In the genomic region with DNA sequence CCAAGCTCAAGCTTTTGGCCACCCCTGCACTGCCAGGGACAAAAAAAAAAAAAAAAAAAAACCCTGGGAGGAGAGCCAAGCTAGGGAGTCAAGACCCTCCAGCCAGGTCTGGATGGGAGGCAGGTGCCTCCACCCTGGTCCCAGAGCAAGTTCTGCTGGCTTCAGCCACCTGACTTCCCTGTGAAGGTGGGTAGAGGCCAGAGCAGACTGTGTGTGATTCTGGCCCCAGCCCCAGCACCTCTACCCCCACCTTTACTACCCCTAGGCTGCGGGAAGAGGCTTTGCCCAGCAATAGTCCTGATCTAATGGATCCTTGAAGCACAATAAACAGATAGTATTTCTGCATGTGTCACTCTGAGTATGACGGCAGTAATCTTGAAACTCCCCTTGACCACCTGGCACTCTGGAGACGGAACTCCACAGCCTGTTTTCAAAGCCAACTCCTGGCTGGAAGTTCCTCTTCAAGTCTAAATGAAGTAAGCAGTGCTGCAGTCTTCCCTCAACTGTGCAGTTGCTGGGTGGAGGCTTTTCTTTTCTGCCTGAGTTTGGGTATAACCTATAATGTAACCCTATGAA, we compare ENCODE assay signal across 12 cellular contexts. TPM values are rescaled to one million over a fixed set of nuclear protein-coding genes. Genes with fewer than 3 reads are reported as not detected.
DNase-seq lines count a peak whose midpoint lies in the region; ATAC-seq, FAIRE-seq and TF ChIP-seq lines count a peak whose summit lies in the region.
"Had no signal": no experiment of that assay in that cellular context is flagged by ENCODE, and none has a peak within 500 bp of the region (broad histone marks: within the 10 kb centered on the region; RNA-seq: fewer than 3 reads in every experiment).

No MANE protein-coding gene starts in this region.

- no peak overlapping the region for H2BK120ac ChIP-seq in mesenchymal stem cell (ENCODE audit: low read depth, low read length)
- H2BK120ac ChIP-seq in trophoblast cell (ENCODE audit: insufficient read depth, low read length, poor library complexity): no peak overlapping the region

- FAIRE-seq in A549 (lab: Jason Lieb, UNC) (no peak), astrocyte (lab: Jason Lieb, UNC) (no peak)
- FAIRE-seq: H54 had no signal

- H2BK12ac ChIP-seq in mesenchymal stem cell (ENCODE audit: low read length in 2 of 2) (no peak overlapping the region), trophoblast cell (ENCODE audit: low read length) (no peak overlapping the region)

- WGBS in A549 (ENCODE audit: missing lambda C conversion rate): 71% methylated on average over 2 of the region's 3 CpGs
- WGBS in mesenchymal stem cell: 82% methylated on average over 3 of the region's 3 CpGs
- WGBS in trophoblast cell (ENCODE audit: extremely low coverage, insufficient coverage, insufficient read length): no CpG with 5 or more reads among the region's 3 CpGs

- H2BK5ac ChIP-seq in mesenchymal stem cell (ENCODE audit: low read depth, low read length, poor library complexity, severe bottlenecking): no peak overlapping the region
- no peak overlapping the region for H2BK5ac ChIP-seq in trophoblast cell (ENCODE audit: low read depth, low read length, poor library complexity)

- no peaks in the 10 kb centered on the region for H3K36me3 Mint-ChIP-seq in astrocyte (ENCODE audit: low read depth, unreplicated experiment)
- H3K36me3 Mint-ChIP-seq: brain; CD4-positive, alpha-beta memory T cell had no signal

- H2AFZ ChIP-seq in astrocyte (ENCODE audit: low read depth, low read length) (no peak overlapping the region), mesenchymal stem cell (ENCODE audit: low read depth, low read length) (no peak overlapping the region), trophoblast cell (ENCODE audit: insufficient read depth, low read length, poor library complexity) (no peak overlapping the region)

- no peaks in the 10 kb centered on the region for H4K20me1 ChIP-seq in astrocyte (ENCODE audit: insufficient read depth, low read length)

- no peak overlapping the region for H3K14ac ChIP-seq in mesenchymal stem cell (ENCODE audit: low read length in 2 of 2)
- H3K14ac ChIP-seq in trophoblast cell (ENCODE audit: low read length): no peak overlapping the region

- H3K9ac ChIP-seq in astrocyte (ENCODE audit: low read length): peak overlapping the region; percentile 49
- peak overlapping the region; percentile 72 for H3K9ac ChIP-seq in mesenchymal stem cell (ENCODE audit: low read length)
- no peak overlapping the region for H3K9ac ChIP-seq in trophoblast cell (ENCODE audit: low read length)

- POLR2A ChIA-PET in A549 (lab: Yijun Ruan, JAX): interaction anchor here (1.3 to 1.4 kb wide), 5 partner anchors 10 to 244 kb away, joined by 4 to 8 read pairs (median 6); a partner anchor contains a TSS

- no peak for TF ChIP-seq POLR2A in A549 (IDR thresholded peaks at IDR 0.05; ENCODE audit: low read length)

- H3K4me1 ChIP-seq in A549: peaks cover 36% of the 10 kb centered on the region
- peaks cover 4% of the 10 kb centered on the region for H3K4me1 ChIP-seq in astrocyte (ENCODE audit: insufficient read depth, low read length)
- peaks cover 36% of the 10 kb centered on the region for H3K4me1 ChIP-seq in mesenchymal stem cell (ENCODE audit: control insufficient read depth, insufficient read depth, low read depth, low read length)
- peaks cover 0 to 3% of the 10 kb centered on the region in 2 experiments for H3K4me1 ChIP-seq in trophoblast cell (ENCODE audit: control insufficient read depth in 1 of 2, insufficient read depth in 2 of 2, low read length in 2 of 2)

- H3K27ac Mint-ChIP-seq in astrocyte (ENCODE audit: unreplicated experiment): no peak overlapping the region

- peaks cover 1% of the 10 kb centered on the region for H3K9me3 Mint-ChIP-seq in astrocyte (ENCODE audit: unreplicated experiment)
- H3K9me3 Mint-ChIP-seq: brain; CD4-positive, alpha-beta memory T cell; nephron had no signal

- TF ChIP-seq CTCF in A549 (IDR thresholded peaks at IDR 0.05): no peak
- no peak for TF ChIP-seq CTCF in astrocyte (IDR thresholded peaks at IDR 0.05; ENCODE audit: insufficient read depth, low read depth, low read length)

- TF ChIP-seq RAD21 in A549 (conservative IDR thresholded peaks at IDR 0.05 in 1 of 2, IDR thresholded peaks at IDR 0.05 in 1 of 2): no peak

- H3K4me2 ChIP-seq in A549 (peak overlapping the region; percentile 98), astrocyte (ENCODE audit: low read length) (peak overlapping the region; percentile 91), mesenchymal stem cell (ENCODE audit: low read length, poor library complexity, severe bottlenecking) (peak overlapping the region; percentile 83), trophoblast cell (ENCODE audit: low read length) (no peak overlapping the region)

- H4K12ac ChIP-seq in trophoblast cell (ENCODE audit: low read depth, low read length): no peak overlapping the region

- no peaks in the 10 kb centered on the region for H3K79me1 ChIP-seq in mesenchymal stem cell (replicated peaks; ENCODE audit: low read length, poor library complexity, severe bottlenecking)
- H3K79me1 ChIP-seq in trophoblast cell (ENCODE audit: low read length): no peaks in the 10 kb centered on the region

- H3K4me3 Mint-ChIP-seq in astrocyte (ENCODE audit: unreplicated experiment): no peak overlapping the region

- no peak overlapping the region for H2AK5ac ChIP-seq in mesenchymal stem cell (ENCODE audit: low read length, severe bottlenecking)
- H2AK5ac ChIP-seq in trophoblast cell (ENCODE audit: low read length): no peak overlapping the region

- ATAC-seq in A549: no peak

- H3K23ac ChIP-seq in mesenchymal stem cell (ENCODE audit: low read length in 2 of 2) (no peak overlapping the region), trophoblast cell (ENCODE audit: low read length) (no peak overlapping the region)

- H3K4me1 Mint-ChIP-seq in astrocyte (ENCODE audit: low read depth, unreplicated experiment): peaks cover 12% of the 10 kb centered on the region

- H3K27me3 ChIP-seq in astrocyte (ENCODE audit: insufficient read depth, low read length) (no peaks in the 10 kb centered on the region), mesenchymal stem cell (ENCODE audit: control insufficient read depth in 1 of 2, insufficient read depth in 1 of 2, low read length in 2 of 2) (peaks cover 5 to 29% of the 10 kb centered on the region in 2 experiments), trophoblast cell (ENCODE audit: insufficient read depth, low read length) (no peaks in the 10 kb centered on the region)

- no peak overlapping the region for H4K91ac ChIP-seq in mesenchymal stem cell (ENCODE audit: low read length)
- no peak overlapping the region for H4K91ac ChIP-seq in trophoblast cell (ENCODE audit: low read depth, low read length)

- H2BK15ac ChIP-seq in mesenchymal stem cell (ENCODE audit: low read depth, poor library complexity, severe bottlenecking): no peak overlapping the region

- H3K9me3 ChIP-seq in A549 (no peaks in the 10 kb centered on the region), astrocyte (ENCODE audit: insufficient read depth, low read depth, low read length) (no peaks in the 10 kb centered on the region), mesenchymal stem cell (ENCODE audit: control insufficient read depth, low read length) (no peaks in the 10 kb centered on the region), trophoblast cell (ENCODE audit: insufficient read depth, low read depth, low read length) (peaks cover 3% of the 10 kb centered on the region)

- peak overlapping the region; percentile 81 to 90 for H3K27ac ChIP-seq in A549
- H3K27ac ChIP-seq in astrocyte (ENCODE audit: low read depth, low read length): no peak overlapping the region
- H3K27ac ChIP-seq in mesenchymal stem cell (ENCODE audit: low read length, poor library complexity, severe bottlenecking): no peak overlapping the region
- no peak overlapping the region for H3K27ac ChIP-seq in trophoblast cell (ENCODE audit: low read depth, low read length)

- H3K79me2 ChIP-seq in astrocyte (ENCODE audit: insufficient read depth, low read length): no peaks in the 10 kb centered on the region
- H3K79me2 ChIP-seq in trophoblast cell (ENCODE audit: control insufficient read depth, insufficient read depth, low read length, poor library complexity): no peaks in the 10 kb centered on the region

- H4K8ac ChIP-seq in mesenchymal stem cell (ENCODE audit: low read length) (no peak overlapping the region), trophoblast cell (ENCODE audit: low read depth, low read length) (no peak overlapping the region)

- no peak overlapping the region for H3K4ac ChIP-seq in mesenchymal stem cell (ENCODE audit: low read depth in 1 of 2, low read length in 2 of 2)
- H3K4ac ChIP-seq in trophoblast cell (ENCODE audit: low read depth, low read length): no peak overlapping the region

- H3K4me3 ChIP-seq in A549 (peak overlapping the region; percentile 46; the same call in 2 of the 3 replicates), astrocyte (ENCODE audit: insufficient read depth, low read depth, low read length) (no peak overlapping the region), mesenchymal stem cell (ENCODE audit: insufficient read depth in 1 of 2, low read depth in 1 of 2, low read length in 2 of 2) (peak overlapping the region in 1 of 2 experiments; percentile 79), trophoblast cell (ENCODE audit: low read depth, low read length) (no peak overlapping the region)

- CTCF ChIA-PET in A549 (lab: Yijun Ruan, JAX): interaction anchor here (0.5 to 9.1 kb wide), 17 partner anchors 12 to 550 kb away, joined by 3 to 142 read pairs (median 6); a partner anchor contains a TSS

- DNase-seq in A549 (ENCODE audit: low read depth in 1 of 2, low spot score in 1 of 2) (no peak), DMS79 (lab: John Stamatoyannopoulos, UW) (peak; percentile 53), astrocyte (ENCODE audit: low read depth) (no peak), mesenchymal stem cell (no peak), T1000 (lab: John Stamatoyannopoulos, UW) (no peak), trophoblast cell (no peak)
- DNase-seq in stimulated activated CD4-positive, alpha-beta T cell treated with anti-CD3 and anti-CD28 coated beads, Interleukin-4, amount 100 ng/mL, for 1 hour: no peak
- DNase-seq in activated CD4-positive, alpha-beta T cell treated with anti-CD3 and anti-CD28 coated beads for 4 hours: no peak
- DNase-seq: CD4-positive, alpha-beta memory T cell had no signal

- H3K18ac ChIP-seq in mesenchymal stem cell (ENCODE audit: low read depth in 1 of 2, low read length in 2 of 2): no peak overlapping the region
- H3K18ac ChIP-seq in trophoblast cell (ENCODE audit: low read length): no peak overlapping the region

- peaks cover 29% of the 10 kb centered on the region for H3K27me3 Mint-ChIP-seq in astrocyte (ENCODE audit: low read depth, unreplicated experiment)

- no peak for TF ChIP-seq EP300 in A549 (IDR thresholded peaks at IDR 0.05)

- H3K36me3 ChIP-seq in astrocyte (ENCODE audit: insufficient read depth, low read length): no peaks in the 10 kb centered on the region
- no peaks in the 10 kb centered on the region for H3K36me3 ChIP-seq in mesenchymal stem cell (ENCODE audit: control insufficient read depth in 1 of 2, insufficient read depth in 2 of 2, low read depth in 1 of 2, low read length in 2 of 2)
- no peaks in the 10 kb centered on the region for H3K36me3 ChIP-seq in trophoblast cell (ENCODE audit: control insufficient read depth in 1 of 2, insufficient read depth in 2 of 2, low read length in 2 of 2)

RNA-seq across cellular contexts. Expression of a gene that starts 9.8 kb away (rescaled TPM):
- polyA plus RNA-seq in A549 (2011; rRNA removed) (2.2 and 2.3 TPM in 2 replicates), A549 (2017; fragmentation: RNase III; extraction: RNeasy Plus Mini Kit Qiagen cat#74134 plus additional on column Dnase treatment) (6.4 to 9.4 TPM (median 6.9 TPM) in 3 replicates)
- 10.0 and 10.5 TPM in 2 replicates for polyA plus RNA-seq in A549 (2012; cell fraction: cytosol; rRNA removed)
- 9.0 and 9.2 TPM in 2 replicates for polyA plus RNA-seq in A549 (2012; cell fraction: nucleus; rRNA removed)
- polyA minus RNA-seq in A549 (2011; rRNA and poly(A)+ RNA removed): 0.50 and 0.97 TPM in 2 replicates
- 0.34 TPM in 1 of 2 replicates, not detected in the other for total RNA-seq in astrocyte
- polyA plus RNA-seq in mesenchymal stem cell (2013, experiment 1 of 2): not detected
- not detected for polyA plus RNA-seq in mesenchymal stem cell (2013, experiment 2 of 2)
- polyA plus RNA-seq in trophoblast cell (2013): not detected in 2 replicates
- total RNA-seq: CD4-positive, alpha-beta memory T cell had no signal
- polyA plus RNA-seq: CD4-positive, alpha-beta memory T cell had no signal

RNA-seq across cellular contexts. Expression of a gene that starts 42.8 kb away (rescaled TPM):
- polyA plus RNA-seq in A549 (2011; rRNA removed) (not detected in 2 replicates), A549 (2017; fragmentation: RNase III; extraction: RNeasy Plus Mini Kit Qiagen cat#74134 plus additional on column Dnase treatment) (not detected in 3 replicates)
- not detected in 2 replicates for polyA plus RNA-seq in A549 (2012; cell fraction: cytosol; rRNA removed)
- polyA plus RNA-seq in A549 (2012; cell fraction: nucleus; rRNA removed): not detected in 2 replicates
- not detected in 2 replicates for polyA minus RNA-seq in A549 (2011; rRNA and poly(A)+ RNA removed)
- total RNA-seq in astrocyte: not detected in 2 replicates
- not detected for polyA plus RNA-seq in mesenchymal stem cell (2013, experiment 1 of 2)
- not detected for polyA plus RNA-seq in mesenchymal stem cell (2013, experiment 2 of 2)
- not detected in 2 replicates for polyA plus RNA-seq in trophoblast cell (2013)
- total RNA-seq: CD4-positive, alpha-beta memory T cell had no signal
- polyA plus RNA-seq: CD4-positive, alpha-beta memory T cell had no signal

RNA-seq across cellular contexts. Expression of a gene that starts 51.9 kb away (rescaled TPM):
- 0.04 TPM in 1 of 2 replicates, not detected in the other for polyA plus RNA-seq in A549 (2011; rRNA removed)
- polyA plus RNA-seq in A549 (2012; cell fraction: cytosol; rRNA removed): 0.01 TPM in 2 replicates
- 0.01 TPM in 1 of 2 replicates, not detected in the other for polyA plus RNA-seq in A549 (2012; cell fraction: nucleus; rRNA removed)
- 0.03 TPM in 1 of 3 replicates, not detected in the others for polyA plus RNA-seq in A549 (2017; fragmentation: RNase III; extraction: RNeasy Plus Mini Kit Qiagen cat#74134 plus additional on column Dnase treatment)
- polyA minus RNA-seq in A549 (2011; rRNA and poly(A)+ RNA removed): 0.15 TPM in 1 of 2 replicates, not detected in the other
- total RNA-seq in astrocyte: 0.14 and 0.17 TPM in 2 replicates
- polyA plus RNA-seq in mesenchymal stem cell (2013, experiment 1 of 2): not detected
- not detected for polyA plus RNA-seq in mesenchymal stem cell (2013, experiment 2 of 2)
- 0.01 TPM in 1 of 2 replicates, not detected in the other for polyA plus RNA-seq in trophoblast cell (2013)
- total RNA-seq: CD4-positive, alpha-beta memory T cell had no signal
- polyA plus RNA-seq: CD4-positive, alpha-beta memory T cell had no signal

Comparison
In these comparisons a context has a peak if more than half of its experiments do, and no peak if none do; other contexts are left out.
1. H3K27ac ChIP-seq: peak in A549 (2 of 2); none in astrocyte (single experiment), mesenchymal stem cell (single experiment) and trophoblast cell (single experiment).